In the genomic region with DNA sequence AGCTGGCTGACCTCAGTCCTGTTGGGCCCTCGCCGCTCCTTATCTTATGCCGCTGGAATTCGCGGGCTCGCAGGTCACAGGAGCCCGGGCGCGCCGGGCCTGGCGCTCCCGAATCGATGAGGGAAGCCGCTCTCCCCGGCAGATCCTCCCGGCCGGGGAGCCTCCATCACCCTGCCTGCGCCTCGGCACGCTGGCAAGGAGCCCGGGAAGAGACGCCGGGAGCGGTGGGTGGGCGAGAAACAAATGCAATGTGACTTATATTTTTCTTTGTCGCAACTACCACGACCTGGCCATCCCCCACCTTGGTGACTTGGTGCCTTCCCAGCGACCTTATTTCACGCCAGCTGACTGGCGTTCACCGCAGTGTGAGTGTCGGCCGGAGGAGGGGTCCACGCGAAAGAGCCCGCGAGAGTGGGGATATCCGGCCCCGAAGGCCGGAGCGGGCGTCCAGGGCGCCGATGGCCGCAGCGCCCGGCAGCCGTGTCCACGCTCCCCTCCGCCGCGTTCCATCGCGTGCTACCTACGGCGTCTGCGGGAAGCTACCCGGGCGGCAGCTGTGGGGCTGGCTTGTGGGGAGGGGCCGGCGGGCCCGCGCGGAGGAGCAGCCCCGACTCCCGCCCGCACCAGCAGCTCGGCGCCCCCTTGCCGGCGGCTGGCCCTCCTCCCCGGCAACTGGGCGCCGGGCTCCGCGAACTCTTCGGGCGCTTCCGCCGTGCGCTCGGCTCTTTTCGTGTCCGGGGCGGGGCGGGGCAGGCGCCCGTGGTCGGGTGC, we compare ENCODE assay signal across 8 cellular contexts. TPM values are rescaled to one million over a fixed set of nuclear protein-coding genes. Genes with fewer than 3 reads are reported as not detected.
DNase-seq lines count a peak whose midpoint lies in the region; ATAC-seq and TF ChIP-seq lines count a peak whose summit lies in the region.

No MANE protein-coding gene starts in this region.

- TF ChIP-seq CTCF in esophagus squamous epithelium (IDR thresholded peaks at IDR 0.05), result no peak

- peaks cover 5 to 70% (median 8%) of the 10 kb centered on the region in 3 donors for H3K4me1 ChIP-seq in esophagus squamous epithelium

- no peaks in the 10 kb centered on the region for H3K9me3 ChIP-seq in esophagus squamous epithelium

- peak overlapping the region; percentile 86 to 98 (median 90) for H3K4me3 ChIP-seq in esophagus squamous epithelium

- peak; percentile 74 for ATAC-seq in GM21528 (IDR thresholded peaks at IDR 0.05; ENCODE audit: low FRiP score, unreplicated experiment)

- intact Hi-C loops in esophagus squamous epithelium (cut with DNase I), result no loop called here

- peak overlapping the region; percentile 90 to 98 (median 95) for H3K27ac ChIP-seq in esophagus squamous epithelium

- no peaks in the 10 kb centered on the region for H3K36me3 ChIP-seq in esophagus squamous epithelium

- 18% methylated on average over 3 of the region's 89 CpGs; no CpG with 5 or more reads in 1 of the 2 donors for WGBS in esophagus squamous epithelium, 2 donors

- peak in 3 of 4 donors; percentile 9 to 80 (median 78) for TF ChIP-seq POLR2A in esophagus squamous epithelium (IDR thresholded peaks at IDR 0.05)

- DNase-seq in DMS114 treated with DMSO at 0.1 percent for 48 hours (lab: John Stamatoyannopoulos, UW; ENCODE audit: unreplicated experiment) (peak; percentile 57), HuH-7 (ENCODE audit: low spot score) (peak; percentile 77), esophagus squamous epithelium (lab: John Stamatoyannopoulos, UW) (no peak), myocyte (ENCODE audit: low read depth) (peak; percentile 95)
- DNase-seq in activated T-cell treated with anti-CD3 and anti-CD28 coated beads, Interleukin-2, amount 50 U/mL, for 48 hours, result peak; percentile 92 to 94
- DNase-seq in stimulated activated CD8-positive, alpha-beta memory T cell treated with anti-CD3 and anti-CD28 coated beads, Interleukin-7, amount 100 ng/mL, for 4 hours (ENCODE audit: low read depth in 2 of 2), result peak; percentile 62 to 80

- peaks cover 0 to 42% (median 0%) of the 10 kb centered on the region in 4 donors for H3K27me3 ChIP-seq in esophagus squamous epithelium

TF ChIP-seq in PFSK-1, 5 proteins besides CTCF, POLR2A, EP300 and RAD21:
- TF ChIP-seq TAF1 (IDR thresholded peaks at IDR 0.05; ENCODE audit: borderline replicate concordance, insufficient read depth, low read length) (0 out of 2 replicates have a peak, but pooled peaks have one; percentile 51), POLR2AphosphoS5 (IDR thresholded peaks at IDR 0.05; ENCODE audit: low read depth, low read length) (peak; percentile 41; the same call in 1 of the 2 replicates), FOXP2 (optimal IDR thresholded peaks at IDR 0.05; ENCODE audit: borderline replicate concordance, extremely low read depth, extremely low read length, insufficient read depth) (no peak), SIN3A (IDR thresholded peaks at IDR 0.05; ENCODE audit: borderline replicate concordance, insufficient read depth, low read length) (no peak)
- TF ChIP-seq, protein P1, sequence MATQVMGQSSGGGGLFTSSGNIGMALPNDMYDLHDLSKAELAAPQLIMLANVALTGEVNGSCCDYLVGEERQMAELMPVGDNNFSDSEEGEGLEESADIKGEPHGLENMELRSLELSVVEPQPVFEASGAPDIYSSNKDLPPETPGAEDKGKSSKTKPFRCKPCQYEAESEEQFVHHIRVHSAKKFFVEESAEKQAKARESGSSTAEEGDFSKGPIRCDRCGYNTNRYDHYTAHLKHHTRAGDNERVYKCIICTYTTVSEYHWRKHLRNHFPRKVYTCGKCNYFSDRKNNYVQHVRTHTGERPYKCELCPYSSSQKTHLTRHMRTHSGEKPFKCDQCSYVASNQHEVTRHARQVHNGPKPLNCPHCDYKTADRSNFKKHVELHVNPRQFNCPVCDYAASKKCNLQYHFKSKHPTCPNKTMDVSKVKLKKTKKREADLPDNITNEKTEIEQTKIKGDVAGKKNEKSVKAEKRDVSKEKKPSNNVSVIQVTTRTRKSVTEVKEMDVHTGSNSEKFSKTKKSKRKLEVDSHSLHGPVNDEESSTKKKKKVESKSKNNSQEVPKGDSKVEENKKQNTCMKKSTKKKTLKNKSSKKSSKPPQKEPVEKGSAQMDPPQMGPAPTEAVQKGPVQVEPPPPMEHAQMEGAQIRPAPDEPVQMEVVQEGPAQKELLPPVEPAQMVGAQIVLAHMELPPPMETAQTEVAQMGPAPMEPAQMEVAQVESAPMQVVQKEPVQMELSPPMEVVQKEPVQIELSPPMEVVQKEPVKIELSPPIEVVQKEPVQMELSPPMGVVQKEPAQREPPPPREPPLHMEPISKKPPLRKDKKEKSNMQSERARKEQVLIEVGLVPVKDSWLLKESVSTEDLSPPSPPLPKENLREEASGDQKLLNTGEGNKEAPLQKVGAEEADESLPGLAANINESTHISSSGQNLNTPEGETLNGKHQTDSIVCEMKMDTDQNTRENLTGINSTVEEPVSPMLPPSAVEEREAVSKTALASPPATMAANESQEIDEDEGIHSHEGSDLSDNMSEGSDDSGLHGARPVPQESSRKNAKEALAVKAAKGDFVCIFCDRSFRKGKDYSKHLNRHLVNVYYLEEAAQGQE (IDR thresholded peaks at IDR 0.05; ENCODE audit: insufficient read depth in 1 of 2, low read depth in 2 of 2, low read length in 2 of 2), result no peak
TF ChIP-seq in PFSK-1: peak in this region for 2.

RNA-seq across cellular contexts. Expression of gene BMPR1A, which starts 0.5 kb away (rescaled TPM):
- 5.0 TPM for polyA plus RNA-seq in PFSK-1 (2012; ENCODE audit: insufficient read length, low read depth)
- total RNA-seq in esophagus squamous epithelium (10 to 100 TPM in 3 of 4 donors, 1 to 10 TPM in 1; 5.2 to 40.2 (median 26.0) TPM), myocyte (45.8 and 46.2 TPM in 2 replicates)
- polyA plus RNA-seq in myocyte (2012), result 18.5 TPM
